27 cellular contexts compared by ENCODE assay signal in genomic region chr21:31650930-31651329, GRCh38.
"Had no signal": no experiment of that assay in that cellular context is flagged by ENCODE, and none has a peak within 500 bp of the region (broad histone marks: within the 10 kb centered on the region; RNA-seq: fewer than 3 reads in every experiment).

No MANE protein-coding gene starts in this region.

- FAIRE-seq: urothelium cell line had no signal

- H3K4me1 ChIP-seq: stomach, suprapubic skin, testis, thyroid gland, tibial artery, tibial nerve, transverse colon, upper lobe of left lung, upper lobe of right lung, uterus, vagina had no signal

- H3K27ac ChIP-seq: stomach, suprapubic skin, testis, thoracic aorta, thyroid gland, tibial artery, tibial nerve, transverse colon, upper lobe of left lung, upper lobe of right lung, uterus, vagina had no signal

- H3K9me3 ChIP-seq: stomach, suprapubic skin, testis, thoracic aorta, thyroid gland, tibial artery, tibial nerve, transverse colon, upper lobe of left lung, upper lobe of right lung, uterus, vagina had no signal

- DNase-seq: stimulated activated CD4-positive, alpha-beta T cell treated with anti-CD3 and anti-CD28 coated beads, Interleukin-2, amount 100 ng/mL, for 48 hours; stimulated activated CD4-positive, alpha-beta T cell treated with anti-CD3 and anti-CD28 coated beads, Interleukin-4, amount 100 ng/mL, for 1 hour; stimulated activated CD4-positive, alpha-beta T cell treated with anti-CD3 and anti-CD28 coated beads, Interleukin-4, amount 100 ng/mL, for 24 hours; stimulated activated CD4-positive, alpha-beta T cell treated with anti-CD3 and anti-CD28 coated beads, Interleukin-4, amount 100 ng/mL, for 4 hours; stimulated activated CD8-positive, alpha-beta memory T cell treated with anti-CD3 and anti-CD28 coated beads, Interleukin-4, amount 100 ng/mL, for 48 hours; stimulated activated naive B cell treated with anti-CD40 and anti-IgM and Interleukin-4, amounts not matched to agents 10 μg/mL and 1 μg/mL and 100 μg/mL, for 72 hours; stimulated activated naive CD4-positive, alpha-beta T cell; stimulated activated naive CD4-positive, alpha-beta T cell treated with Interleukin-2 at 50 U/mL for 16 hours; stimulated activated naive CD8-positive, alpha-beta T cell treated with anti-CD3 and anti-CD28 coated beads, Interleukin-15, amount 100 ng/mL, for 72 hours; stimulated activated naive CD8-positive, alpha-beta T cell treated with anti-CD3 and anti-CD28 coated beads, Interleukin-15, Interleukin-2, amounts not matched to agents 100 U/mL and 50 U/mL, for 24 hours; stomach; substantia nigra; testis; thyroid gland; tibial artery; transverse colon; trophoblast cell; upper lobe of left lung; upper lobe of right lung; uterus had no signal

- H3K4me3 ChIP-seq: stomach, suprapubic skin, testis, thoracic aorta, thyroid gland, tibial artery, tibial nerve, transverse colon, upper lobe of left lung, upper lobe of right lung, uterus, vagina had no signal

- ATAC-seq: stimulated activated effector memory CD8-positive, alpha-beta T cell treated with anti-CD3 and anti-CD28 coated beads, Interleukin-12 subunit alpha, Interleukin-12 subunit beta, amount 100 ng/mL, for 72 hours; stimulated activated memory B cell treated with anti-CD40 and anti-IgM and Interleukin-4, amounts not matched to agents 10 μg/mL and 1 μg/mL and 100 μg/mL, for 72 hours; stimulated activated naive B cell treated with anti-CD40 and anti-IgM and Interleukin-4, amounts not matched to agents 10 μg/mL and 1 μg/mL and 100 μg/mL, for 72 hours; stimulated activated naive CD8-positive, alpha-beta T cell treated with anti-CD3 and anti-CD28 coated beads, Interleukin-15, amount 100 ng/mL, for 72 hours; stimulated activated naive CD8-positive, alpha-beta T cell treated with anti-CD3 and anti-CD28 coated beads, Interleukin-15, Interleukin-2, amounts not matched to agents 100 U/mL and 50 U/mL, for 24 hours; upper lobe of right lung had no signal

- H3K36me3 ChIP-seq: stomach, suprapubic skin, thoracic aorta, thyroid gland, tibial artery, transverse colon, upper lobe of left lung, upper lobe of right lung, uterus, vagina had no signal

- H3K27me3 ChIP-seq: stomach, suprapubic skin, testis, thyroid gland, tibial artery, tibial nerve, transverse colon, upper lobe of left lung, upper lobe of right lung, uterus, vagina had no signal
